Comparison of ENCODE assay signal across 8 cellular contexts in genomic region chr12:26274441-26275312, GRCh38.
DNase-seq lines count a peak whose midpoint lies in the region; ATAC-seq, FAIRE-seq and TF ChIP-seq lines count a peak whose summit lies in the region.

No MANE protein-coding gene starts in this region.

- DNase-seq in A673 (ENCODE audit: low spot score), result peak; percentile 94
- DNase-seq in GM18507 (ENCODE audit: extremely low spot score, insufficient read length, low read depth), result peak; percentile 51
- DNase-seq in NOMO-1 treated with DMSO at 0.1 percent for 48 hours (lab: John Stamatoyannopoulos, UW; ENCODE audit: unreplicated experiment), result peak; percentile 99
- DNase-seq in right cardiac atrium, result peak; percentile 89 to 92 (median 91)
- DNase-seq in renal cortical epithelial cell (ENCODE audit: low read depth), result peak; percentile 100
- no peak for DNase-seq in NK-92 (lab: John Stamatoyannopoulos, UW; ENCODE audit: unreplicated experiment)

- no peak for TF ChIP-seq CTCF in A673 (conservative IDR thresholded peaks at IDR 0.05; ENCODE audit: low read depth, low read length)

- H3K36me3 ChIP-seq in A673 (ENCODE audit: insufficient read depth, low read length, poor library complexity, severe bottlenecking), result no peaks in the 10 kb centered on the region

- H3K4me1 ChIP-seq in A673 (ENCODE audit: insufficient read depth, low read length, poor library complexity, severe bottlenecking), result peaks cover 33% of the 10 kb centered on the region
- H3K4me1 ChIP-seq in right cardiac atrium (ENCODE audit: control insufficient read depth, insufficient read depth, low read length), result peaks cover 12% of the 10 kb centered on the region

- intact Hi-C loops in A673 (cut with micrococcal nuclease; ENCODE audit: unreplicated experiment) (loop anchor here (10.0 kb wide), 1 partner anchor 150 kb away; the partner anchor contains the start of gene BHLHE41), right cardiac atrium (cut with DNase I) (loop anchor here in 1 of 4 donors (10.0 kb wide), 1 partner anchor 150 kb away; the partner anchor contains the start of gene BHLHE41)

- H3K9me3 ChIP-seq in A673 (ENCODE audit: low read depth, low read length, poor library complexity, severe bottlenecking) (no peaks in the 10 kb centered on the region), right cardiac atrium (ENCODE audit: control insufficient read depth, low read length) (no peaks in the 10 kb centered on the region)

- H3K27ac ChIP-seq in A673 (ENCODE audit: low read depth, low read length, poor library complexity, severe bottlenecking) (peak overlapping the region; percentile 78), angular gyrus (ENCODE audit: low read depth, low read length) (peak overlapping the region; percentile 67), right cardiac atrium (ENCODE audit: low read length) (peak overlapping the region; percentile 83)

- FAIRE-seq in GM18507 (lab: Jason Lieb, UNC), result peak; percentile 91

- CTCF ChIA-PET in A673 (lab: Charles Lee), result interaction anchor here (0.6 to 0.8 kb wide), 2 partner anchors 24 to 156 kb away, joined by 3 to 4 read pairs; no protein-coding TSS in a partner anchor

- BruUV-seq in A673 (replicated peaks; lab: Mats Ljungman, UMichigan), result no TSS peak

- WGBS in right cardiac atrium, result 29% methylated on average over 13 of the region's 13 CpGs

- H3K4me3 ChIP-seq in A673 (ENCODE audit: low read depth, low read length, poor library complexity, severe bottlenecking) (no peak overlapping the region), right cardiac atrium (ENCODE audit: low read length) (no peak overlapping the region)

- H3K27me3 ChIP-seq in A673 (replicated peaks; ENCODE audit: insufficient read depth, low read depth, low read length, poor library complexity) (no peaks in the 10 kb centered on the region), right cardiac atrium (ENCODE audit: control insufficient read depth, insufficient read depth) (no peaks in the 10 kb centered on the region)

- ATAC-seq in HG02885 (IDR thresholded peaks at IDR 0.05; ENCODE audit: poor library complexity, unreplicated experiment) (peak; percentile 96), right cardiac atrium (peak; percentile 97 to 98)

- POLR2A ChIA-PET in A673 (lab: Charles Lee; ENCODE audit: low non-redundant PET), result no interaction called here
